ENCODE assay signal across 1 cellular context in genomic region chr1:107352850-107353249, GRCh38.
A peak's percentile ranks its signal among the peaks of the same experiment; 100 is the strongest.
TF ChIP-seq lines count a peak whose summit lies in the region.

No MANE protein-coding gene starts in this region.

TF ChIP-seq in H1, 55 proteins besides CTCF, POLR2A, EP300 and RAD21:
- no peak for TF ChIP-seq BRCA1 (IDR thresholded peaks at IDR 0.05; ENCODE audit: low read depth, low read length)
- TF ChIP-seq, protein P1, sequence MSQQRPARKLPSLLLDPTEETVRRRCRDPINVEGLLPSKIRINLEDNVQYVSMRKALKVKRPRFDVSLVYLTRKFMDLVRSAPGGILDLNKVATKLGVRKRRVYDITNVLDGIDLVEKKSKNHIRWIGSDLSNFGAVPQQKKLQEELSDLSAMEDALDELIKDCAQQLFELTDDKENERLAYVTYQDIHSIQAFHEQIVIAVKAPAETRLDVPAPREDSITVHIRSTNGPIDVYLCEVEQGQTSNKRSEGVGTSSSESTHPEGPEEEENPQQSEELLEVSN (IDR thresholded peaks at IDR 0.05) = peak; percentile 21; the same call in 1 of the 2 replicates
- no peak for TF ChIP-seq HDAC6 (IDR thresholded peaks at IDR 0.05; ENCODE audit: low read depth, low read length)
